Comparison of ENCODE assay signal across 1 cellular context in the genomic region with DNA sequence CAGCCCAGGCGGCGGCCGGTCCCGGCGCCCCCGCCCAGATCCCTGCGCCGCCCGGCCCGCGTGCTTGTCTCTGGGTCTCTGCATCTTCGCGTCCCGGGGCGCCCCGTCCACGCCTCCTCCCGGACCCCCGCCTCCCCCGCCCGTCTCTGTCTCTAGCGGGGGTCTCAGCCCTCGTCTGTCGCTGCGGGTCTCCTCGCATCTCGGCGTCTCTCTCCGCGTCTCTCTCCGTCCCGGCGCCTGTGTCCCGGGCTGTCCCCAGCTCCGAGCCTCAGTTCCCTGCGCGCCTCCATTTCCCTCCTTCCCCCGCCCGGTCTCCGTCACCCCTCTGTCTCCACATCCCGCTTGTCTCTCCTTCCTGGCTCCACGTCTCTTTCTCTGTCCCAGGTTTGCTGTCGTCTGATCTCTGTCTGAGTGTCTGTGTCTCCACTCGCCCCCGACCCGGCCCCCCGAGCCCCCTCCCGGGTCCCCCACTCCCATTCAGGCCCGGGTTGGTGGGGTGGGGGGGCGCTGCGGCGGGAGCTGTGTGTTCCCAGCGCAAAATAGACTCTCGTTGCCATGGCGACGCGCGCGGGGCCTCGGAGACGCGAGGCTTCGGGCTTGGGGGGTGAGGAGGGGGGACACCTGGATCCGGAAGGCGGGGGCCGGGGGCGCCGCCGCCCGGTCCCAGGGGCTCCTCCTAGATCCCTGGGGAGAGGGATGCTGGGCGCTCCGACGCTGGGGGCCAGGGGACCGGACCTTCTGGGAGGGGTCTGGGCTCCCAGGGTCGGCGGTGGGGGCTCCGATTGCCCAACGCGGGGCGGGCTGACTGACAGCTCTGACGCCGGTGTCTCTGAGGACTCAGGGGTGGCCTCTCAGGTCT.
TF ChIP-seq lines count a peak whose summit lies in the region.

No MANE protein-coding gene starts in this region.

TF ChIP-seq in GM23338, 12 proteins besides CTCF, POLR2A, EP300 and RAD21 (continued from another document):
- TF ChIP-seq, protein P1, sequence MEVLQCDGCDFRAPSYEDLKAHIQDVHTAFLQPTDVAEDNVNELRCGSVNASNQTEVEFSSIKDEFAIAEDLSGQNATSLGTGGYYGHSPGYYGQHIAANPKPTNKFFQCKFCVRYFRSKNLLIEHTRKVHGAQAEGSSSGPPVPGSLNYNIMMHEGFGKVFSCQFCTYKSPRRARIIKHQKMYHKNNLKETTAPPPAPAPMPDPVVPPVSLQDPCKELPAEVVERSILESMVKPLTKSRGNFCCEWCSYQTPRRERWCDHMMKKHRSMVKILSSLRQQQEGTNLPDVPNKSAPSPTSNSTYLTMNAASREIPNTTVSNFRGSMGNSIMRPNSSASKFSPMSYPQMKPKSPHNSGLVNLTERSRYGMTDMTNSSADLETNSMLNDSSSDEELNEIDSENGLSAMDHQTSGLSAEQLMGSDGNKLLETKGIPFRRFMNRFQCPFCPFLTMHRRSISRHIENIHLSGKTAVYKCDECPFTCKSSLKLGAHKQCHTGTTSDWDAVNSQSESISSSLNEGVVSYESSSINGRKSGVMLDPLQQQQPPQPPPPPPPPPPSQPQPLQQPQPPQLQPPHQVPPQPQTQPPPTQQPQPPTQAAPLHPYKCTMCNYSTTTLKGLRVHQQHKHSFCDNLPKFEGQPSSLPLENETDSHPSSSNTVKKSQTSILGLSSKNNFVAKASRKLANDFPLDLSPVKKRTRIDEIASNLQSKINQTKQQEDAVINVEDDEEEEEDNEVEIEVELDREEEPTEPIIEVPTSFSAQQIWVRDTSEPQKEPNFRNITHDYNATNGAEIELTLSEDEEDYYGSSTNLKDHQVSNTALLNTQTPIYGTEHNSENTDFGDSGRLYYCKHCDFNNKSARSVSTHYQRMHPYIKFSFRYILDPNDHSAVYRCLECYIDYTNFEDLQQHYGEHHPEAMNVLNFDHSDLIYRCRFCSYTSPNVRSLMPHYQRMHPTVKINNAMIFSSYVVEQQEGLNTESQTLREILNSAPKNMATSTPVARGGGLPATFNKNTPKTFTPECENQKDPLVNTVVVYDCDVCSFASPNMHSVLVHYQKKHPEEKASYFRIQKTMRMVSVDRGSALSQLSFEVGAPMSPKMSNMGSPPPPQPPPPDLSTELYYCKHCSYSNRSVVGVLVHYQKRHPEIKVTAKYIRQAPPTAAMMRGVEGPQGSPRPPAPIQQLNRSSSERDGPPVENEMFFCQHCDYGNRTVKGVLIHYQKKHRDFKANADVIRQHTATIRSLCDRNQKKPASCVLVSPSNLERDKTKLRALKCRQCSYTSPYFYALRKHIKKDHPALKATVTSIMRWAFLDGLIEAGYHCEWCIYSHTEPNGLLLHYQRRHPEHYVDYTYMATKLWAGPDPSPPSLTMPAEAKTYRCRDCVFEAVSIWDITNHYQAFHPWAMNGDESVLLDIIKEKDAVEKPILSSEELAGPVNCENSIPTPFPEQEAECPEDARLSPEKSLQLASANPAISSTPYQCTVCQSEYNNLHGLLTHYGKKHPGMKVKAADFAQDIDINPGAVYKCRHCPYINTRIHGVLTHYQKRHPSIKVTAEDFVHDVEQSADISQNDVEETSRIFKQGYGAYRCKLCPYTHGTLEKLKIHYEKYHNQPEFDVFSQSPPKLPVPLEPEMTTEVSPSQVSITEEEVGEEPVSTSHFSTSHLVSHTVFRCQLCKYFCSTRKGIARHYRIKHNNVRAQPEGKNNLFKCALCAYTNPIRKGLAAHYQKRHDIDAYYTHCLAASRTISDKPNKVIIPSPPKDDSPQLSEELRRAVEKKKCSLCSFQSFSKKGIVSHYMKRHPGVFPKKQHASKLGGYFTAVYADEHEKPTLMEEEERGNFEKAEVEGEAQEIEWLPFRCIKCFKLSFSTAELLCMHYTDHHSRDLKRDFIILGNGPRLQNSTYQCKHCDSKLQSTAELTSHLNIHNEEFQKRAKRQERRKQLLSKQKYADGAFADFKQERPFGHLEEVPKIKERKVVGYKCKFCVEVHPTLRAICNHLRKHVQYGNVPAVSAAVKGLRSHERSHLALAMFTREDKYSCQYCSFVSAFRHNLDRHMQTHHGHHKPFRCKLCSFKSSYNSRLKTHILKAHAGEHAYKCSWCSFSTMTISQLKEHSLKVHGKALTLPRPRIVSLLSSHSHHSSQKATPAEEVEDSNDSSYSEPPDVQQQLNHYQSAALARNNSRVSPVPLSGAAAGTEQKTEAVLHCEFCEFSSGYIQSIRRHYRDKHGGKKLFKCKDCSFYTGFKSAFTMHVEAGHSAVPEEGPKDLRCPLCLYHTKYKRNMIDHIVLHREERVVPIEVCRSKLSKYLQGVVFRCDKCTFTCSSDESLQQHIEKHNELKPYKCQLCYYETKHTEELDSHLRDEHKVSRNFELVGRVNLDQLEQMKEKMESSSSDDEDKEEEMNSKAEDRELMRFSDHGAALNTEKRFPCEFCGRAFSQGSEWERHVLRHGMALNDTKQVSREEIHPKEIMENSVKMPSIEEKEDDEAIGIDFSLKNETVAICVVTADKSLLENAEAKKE (CRISPR knock-in tag; IDR thresholded peaks at IDR 0.05), result no peak
- TF ChIP-seq ZNF114 (CRISPR knock-in tag; IDR thresholded peaks at IDR 0.05) (no peak), POLR2AphosphoS5 (IDR thresholded peaks at IDR 0.05; ENCODE audit: low read depth) (no peak), EZH2phosphoT487 (IDR thresholded peaks at IDR 0.05; ENCODE audit: unreplicated experiment) (no peak), CREB1 (CRISPR knock-in tag; IDR thresholded peaks at IDR 0.05; ENCODE audit: low read depth) (no peak), EZH2 (IDR thresholded peaks at IDR 0.05; ENCODE audit: low read depth, unreplicated experiment) (no peak), JUNB (IDR thresholded peaks at IDR 0.05; ENCODE audit: unreplicated experiment) (no peak), STAT1 (IDR thresholded peaks at IDR 0.05; ENCODE audit: unreplicated experiment) (no peak), ZNF331 (CRISPR knock-in tag; IDR thresholded peaks at IDR 0.05; ENCODE audit: low read depth) (no peak), NANOG (IDR thresholded peaks at IDR 0.05; ENCODE audit: borderline replicate concordance) (no peak)
- TF ChIP-seq, protein P2, sequence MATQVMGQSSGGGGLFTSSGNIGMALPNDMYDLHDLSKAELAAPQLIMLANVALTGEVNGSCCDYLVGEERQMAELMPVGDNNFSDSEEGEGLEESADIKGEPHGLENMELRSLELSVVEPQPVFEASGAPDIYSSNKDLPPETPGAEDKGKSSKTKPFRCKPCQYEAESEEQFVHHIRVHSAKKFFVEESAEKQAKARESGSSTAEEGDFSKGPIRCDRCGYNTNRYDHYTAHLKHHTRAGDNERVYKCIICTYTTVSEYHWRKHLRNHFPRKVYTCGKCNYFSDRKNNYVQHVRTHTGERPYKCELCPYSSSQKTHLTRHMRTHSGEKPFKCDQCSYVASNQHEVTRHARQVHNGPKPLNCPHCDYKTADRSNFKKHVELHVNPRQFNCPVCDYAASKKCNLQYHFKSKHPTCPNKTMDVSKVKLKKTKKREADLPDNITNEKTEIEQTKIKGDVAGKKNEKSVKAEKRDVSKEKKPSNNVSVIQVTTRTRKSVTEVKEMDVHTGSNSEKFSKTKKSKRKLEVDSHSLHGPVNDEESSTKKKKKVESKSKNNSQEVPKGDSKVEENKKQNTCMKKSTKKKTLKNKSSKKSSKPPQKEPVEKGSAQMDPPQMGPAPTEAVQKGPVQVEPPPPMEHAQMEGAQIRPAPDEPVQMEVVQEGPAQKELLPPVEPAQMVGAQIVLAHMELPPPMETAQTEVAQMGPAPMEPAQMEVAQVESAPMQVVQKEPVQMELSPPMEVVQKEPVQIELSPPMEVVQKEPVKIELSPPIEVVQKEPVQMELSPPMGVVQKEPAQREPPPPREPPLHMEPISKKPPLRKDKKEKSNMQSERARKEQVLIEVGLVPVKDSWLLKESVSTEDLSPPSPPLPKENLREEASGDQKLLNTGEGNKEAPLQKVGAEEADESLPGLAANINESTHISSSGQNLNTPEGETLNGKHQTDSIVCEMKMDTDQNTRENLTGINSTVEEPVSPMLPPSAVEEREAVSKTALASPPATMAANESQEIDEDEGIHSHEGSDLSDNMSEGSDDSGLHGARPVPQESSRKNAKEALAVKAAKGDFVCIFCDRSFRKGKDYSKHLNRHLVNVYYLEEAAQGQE (IDR thresholded peaks at IDR 0.05; ENCODE audit: unreplicated experiment), result no peak
